8 cellular contexts compared by ENCODE assay signal in the genomic region with DNA sequence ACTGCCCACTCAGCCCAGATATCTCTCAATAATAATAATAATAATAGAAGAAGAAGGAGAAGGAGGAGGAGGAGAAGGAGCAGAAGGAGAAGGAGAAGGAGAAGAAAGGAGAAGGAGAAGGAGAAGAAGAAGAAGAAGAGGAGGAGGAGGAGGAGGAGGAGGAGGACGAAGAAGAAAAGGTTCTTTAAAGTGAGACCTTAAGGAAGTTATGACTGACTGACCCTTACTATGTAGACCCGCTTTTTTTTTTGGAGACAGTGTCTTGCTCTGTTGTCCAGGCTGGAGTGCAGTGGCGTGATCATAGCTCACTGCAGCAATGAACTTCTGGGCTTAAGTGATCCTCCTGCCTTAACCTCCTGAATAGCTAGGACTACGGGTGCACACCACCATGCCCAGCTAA.
"Had no signal": no experiment of that assay in that cellular context is flagged by ENCODE, and none has a peak within 500 bp of the region (broad histone marks: within the 10 kb centered on the region; RNA-seq: fewer than 3 reads in every experiment).

No MANE protein-coding gene starts in this region.

- DNase-seq: GDM1, GF-D8 had no signal

- FAIRE-seq: G401.6, GM12878, GM12891, GM12892, GM18507, GM19239 had no signal

- ATAC-seq: GM12878 had no signal

- H3K4me3 ChIP-seq: GM12878 had no signal
